Comparison of ENCODE assay signal across 1 cellular context in the genomic region with DNA sequence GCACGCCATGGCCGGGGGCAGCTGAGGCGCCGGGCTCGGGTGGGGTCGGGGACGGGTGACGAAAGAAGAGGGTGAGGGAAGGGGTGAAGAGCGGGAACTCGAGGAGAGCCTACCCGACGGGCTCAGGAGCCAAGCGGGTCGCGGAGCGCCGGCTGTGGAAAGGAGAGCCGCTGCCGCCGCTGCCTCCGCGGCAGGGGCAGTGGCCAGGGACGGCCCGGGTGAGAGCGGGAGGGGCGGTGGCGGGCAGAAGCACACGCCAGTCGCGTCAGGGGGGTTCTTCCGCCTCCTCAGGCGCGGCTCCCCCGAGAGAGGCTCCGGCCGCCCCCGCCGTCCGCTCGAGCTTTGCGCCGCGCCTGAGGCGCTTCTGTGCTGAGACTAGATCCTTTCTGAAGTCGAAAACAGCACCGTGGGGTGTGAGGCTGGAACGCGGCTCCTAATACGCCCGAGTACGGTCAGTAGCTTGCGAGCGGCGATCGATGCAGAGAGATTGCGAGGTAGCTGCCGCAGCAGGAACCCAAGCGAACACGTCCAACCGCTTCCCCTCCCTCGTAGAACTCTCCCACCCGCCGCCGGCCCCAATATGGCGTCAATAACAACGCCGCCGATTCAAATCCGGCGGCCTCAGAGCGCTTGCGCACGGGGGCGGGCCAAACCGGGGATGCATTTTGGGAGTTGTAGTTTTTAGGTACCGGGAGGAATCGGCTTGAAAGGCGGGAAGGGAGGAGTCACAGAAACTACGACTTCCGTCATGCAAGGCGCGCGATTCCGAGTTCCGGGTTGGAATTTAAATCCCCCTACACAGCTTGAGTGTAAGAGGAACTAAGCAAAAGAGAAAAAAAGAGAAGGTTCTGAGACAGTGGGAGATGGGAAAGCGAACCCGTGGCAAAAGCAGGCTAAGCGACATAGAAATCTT.
TF ChIP-seq lines count a peak whose summit lies in the region.

A gene (minus strand): TSS at position 558 of the 913 bp plus-strand sequence. CDS start 549 bp downstream, at position 9.

TF ChIP-seq in K562, 482 proteins besides CTCF, POLR2A, EP300 and RAD21 (continued from another document and continues in another):
- TF ChIP-seq, protein P1, sequence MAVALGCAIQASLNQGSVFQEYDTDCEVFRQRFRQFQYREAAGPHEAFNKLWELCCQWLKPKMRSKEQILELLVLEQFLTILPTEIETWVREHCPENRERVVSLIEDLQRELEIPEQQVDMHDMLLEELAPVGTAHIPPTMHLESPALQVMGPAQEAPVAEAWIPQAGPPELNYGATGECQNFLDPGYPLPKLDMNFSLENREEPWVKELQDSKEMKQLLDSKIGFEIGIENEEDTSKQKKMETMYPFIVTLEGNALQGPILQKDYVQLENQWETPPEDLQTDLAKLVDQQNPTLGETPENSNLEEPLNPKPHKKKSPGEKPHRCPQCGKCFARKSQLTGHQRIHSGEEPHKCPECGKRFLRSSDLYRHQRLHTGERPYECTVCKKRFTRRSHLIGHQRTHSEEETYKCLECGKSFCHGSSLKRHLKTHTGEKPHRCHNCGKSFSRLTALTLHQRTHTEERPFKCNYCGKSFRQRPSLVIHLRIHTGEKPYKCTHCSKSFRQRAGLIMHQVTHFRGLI (CRISPR knock-in tag; IDR thresholded peaks at IDR 0.05) = no peak
- TF ChIP-seq GTF2F1 (IDR thresholded peaks at IDR 0.05; ENCODE audit: low read depth, low read length) = peak; percentile 87; the same call in 1 of the 2 replicates
- no peak for TF ChIP-seq C11orf30 (IDR thresholded peaks at IDR 0.05; ENCODE audit: low read depth)
- TF ChIP-seq FOXP1 (CRISPR knock-in tag; IDR thresholded peaks at IDR 0.05) = 0 out of 2 replicates have a peak, but pooled peaks have one; percentile 63
- TF ChIP-seq, protein P2, sequence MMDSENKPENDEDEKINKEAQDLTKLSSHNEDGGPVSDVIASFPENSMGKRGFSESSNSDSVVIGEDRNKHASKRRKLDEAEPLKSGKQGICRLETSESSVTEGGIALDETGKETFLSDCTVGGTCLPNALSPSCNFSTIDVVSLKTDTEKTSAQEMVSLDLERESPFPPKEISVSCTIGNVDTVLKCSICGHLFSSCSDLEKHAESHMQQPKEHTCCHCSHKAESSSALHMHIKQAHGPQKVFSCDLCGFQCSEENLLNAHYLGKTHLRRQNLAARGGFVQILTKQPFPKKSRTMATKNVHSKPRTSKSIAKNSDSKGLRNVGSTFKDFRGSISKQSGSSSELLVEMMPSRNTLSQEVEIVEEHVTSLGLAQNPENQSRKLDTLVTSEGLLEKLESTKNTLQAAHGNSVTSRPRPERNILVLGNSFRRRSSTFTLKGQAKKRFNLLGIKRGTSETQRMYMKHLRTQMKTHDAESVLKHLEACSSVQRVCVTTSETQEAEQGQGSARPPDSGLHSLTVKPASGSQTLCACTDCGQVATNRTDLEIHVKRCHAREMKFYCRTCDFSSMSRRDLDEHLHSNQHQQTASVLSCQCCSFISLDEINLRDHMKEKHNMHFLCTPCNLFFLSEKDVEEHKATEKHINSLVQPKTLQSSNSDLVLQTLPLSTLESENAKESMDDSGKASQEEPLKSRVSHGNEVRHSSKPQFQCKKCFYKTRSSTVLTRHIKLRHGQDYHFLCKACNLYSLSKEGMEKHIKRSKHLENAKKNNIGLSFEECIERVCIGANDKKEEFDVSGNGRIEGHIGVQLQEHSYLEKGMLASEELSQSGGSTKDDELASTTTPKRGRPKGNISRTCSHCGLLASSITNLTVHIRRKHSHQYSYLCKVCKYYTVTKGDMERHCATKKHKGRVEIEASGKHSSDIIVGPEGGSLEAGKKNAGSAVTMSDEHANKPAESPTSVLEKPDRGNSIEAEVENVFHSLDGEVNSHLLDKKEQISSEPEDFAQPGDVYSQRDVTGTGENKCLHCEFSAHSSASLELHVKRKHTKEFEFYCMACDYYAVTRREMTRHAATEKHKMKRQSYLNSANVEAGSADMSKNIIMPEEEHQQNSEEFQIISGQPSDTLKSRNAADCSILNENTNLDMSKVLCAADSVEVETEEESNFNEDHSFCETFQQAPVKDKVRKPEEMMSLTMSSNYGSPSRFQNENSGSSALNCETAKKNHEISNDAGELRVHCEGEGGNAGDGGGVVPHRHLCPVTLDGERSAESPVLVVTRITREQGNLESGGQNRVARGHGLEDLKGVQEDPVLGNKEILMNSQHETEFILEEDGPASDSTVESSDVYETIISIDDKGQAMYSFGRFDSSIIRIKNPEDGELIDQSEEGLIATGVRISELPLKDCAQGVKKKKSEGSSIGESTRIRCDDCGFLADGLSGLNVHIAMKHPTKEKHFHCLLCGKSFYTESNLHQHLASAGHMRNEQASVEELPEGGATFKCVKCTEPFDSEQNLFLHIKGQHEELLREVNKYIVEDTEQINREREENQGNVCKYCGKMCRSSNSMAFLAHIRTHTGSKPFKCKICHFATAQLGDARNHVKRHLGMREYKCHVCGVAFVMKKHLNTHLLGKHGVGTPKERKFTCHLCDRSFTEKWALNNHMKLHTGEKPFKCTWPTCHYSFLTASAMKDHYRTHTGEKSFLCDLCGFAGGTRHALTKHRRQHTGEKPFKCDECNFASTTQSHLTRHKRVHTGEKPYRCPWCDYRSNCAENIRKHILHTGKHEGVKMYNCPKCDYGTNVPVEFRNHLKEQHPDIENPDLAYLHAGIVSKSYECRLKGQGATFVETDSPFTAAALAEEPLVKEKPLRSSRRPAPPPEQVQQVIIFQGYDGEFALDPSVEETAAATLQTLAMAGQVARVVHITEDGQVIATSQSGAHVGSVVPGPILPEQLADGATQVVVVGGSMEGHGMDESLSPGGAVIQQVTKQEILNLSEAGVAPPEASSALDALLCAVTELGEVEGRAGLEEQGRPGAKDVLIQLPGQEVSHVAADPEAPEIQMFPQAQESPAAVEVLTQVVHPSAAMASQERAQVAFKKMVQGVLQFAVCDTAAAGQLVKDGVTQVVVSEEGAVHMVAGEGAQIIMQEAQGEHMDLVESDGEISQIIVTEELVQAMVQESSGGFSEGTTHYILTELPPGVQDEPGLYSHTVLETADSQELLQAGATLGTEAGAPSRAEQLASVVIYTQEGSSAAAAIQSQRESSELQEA (IDR thresholded peaks at IDR 0.05; ENCODE audit: low read depth) = no peak
- TF ChIP-seq, protein P3, sequence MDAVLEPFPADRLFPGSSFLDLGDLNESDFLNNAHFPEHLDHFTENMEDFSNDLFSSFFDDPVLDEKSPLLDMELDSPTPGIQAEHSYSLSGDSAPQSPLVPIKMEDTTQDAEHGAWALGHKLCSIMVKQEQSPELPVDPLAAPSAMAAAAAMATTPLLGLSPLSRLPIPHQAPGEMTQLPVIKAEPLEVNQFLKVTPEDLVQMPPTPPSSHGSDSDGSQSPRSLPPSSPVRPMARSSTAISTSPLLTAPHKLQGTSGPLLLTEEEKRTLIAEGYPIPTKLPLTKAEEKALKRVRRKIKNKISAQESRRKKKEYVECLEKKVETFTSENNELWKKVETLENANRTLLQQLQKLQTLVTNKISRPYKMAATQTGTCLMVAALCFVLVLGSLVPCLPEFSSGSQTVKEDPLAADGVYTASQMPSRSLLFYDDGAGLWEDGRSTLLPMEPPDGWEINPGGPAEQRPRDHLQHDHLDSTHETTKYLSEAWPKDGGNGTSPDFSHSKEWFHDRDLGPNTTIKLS (IDR thresholded peaks at IDR 0.05; ENCODE audit: borderline replicate concordance, low read depth) = peak; percentile 83; the same call in 1 of the 2 replicates
- TF ChIP-seq ELF2 (CRISPR knock-in tag; IDR thresholded peaks at IDR 0.05) = peak; percentile 98
- no peak for TF ChIP-seq CBX5 (IDR thresholded peaks at IDR 0.05; ENCODE audit: borderline replicate concordance, low read depth)
- TF ChIP-seq, protein P4, sequence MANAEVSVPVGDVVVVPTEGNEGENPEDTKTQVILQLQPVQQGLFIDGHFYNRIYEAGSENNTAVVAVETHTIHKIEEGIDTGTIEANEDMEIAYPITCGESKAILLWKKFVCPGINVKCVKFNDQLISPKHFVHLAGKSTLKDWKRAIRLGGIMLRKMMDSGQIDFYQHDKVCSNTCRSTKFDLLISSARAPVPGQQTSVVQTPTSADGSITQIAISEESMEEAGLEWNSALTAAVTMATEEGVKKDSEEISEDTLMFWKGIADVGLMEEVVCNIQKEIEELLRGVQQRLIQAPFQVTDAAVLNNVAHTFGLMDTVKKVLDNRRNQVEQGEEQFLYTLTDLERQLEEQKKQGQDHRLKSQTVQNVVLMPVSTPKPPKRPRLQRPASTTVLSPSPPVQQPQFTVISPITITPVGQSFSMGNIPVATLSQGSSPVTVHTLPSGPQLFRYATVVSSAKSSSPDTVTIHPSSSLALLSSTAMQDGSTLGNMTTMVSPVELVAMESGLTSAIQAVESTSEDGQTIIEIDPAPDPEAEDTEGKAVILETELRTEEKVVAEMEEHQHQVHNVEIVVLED (CRISPR knock-in tag; IDR thresholded peaks at IDR 0.05) = no peak
- TF ChIP-seq, protein P5, sequence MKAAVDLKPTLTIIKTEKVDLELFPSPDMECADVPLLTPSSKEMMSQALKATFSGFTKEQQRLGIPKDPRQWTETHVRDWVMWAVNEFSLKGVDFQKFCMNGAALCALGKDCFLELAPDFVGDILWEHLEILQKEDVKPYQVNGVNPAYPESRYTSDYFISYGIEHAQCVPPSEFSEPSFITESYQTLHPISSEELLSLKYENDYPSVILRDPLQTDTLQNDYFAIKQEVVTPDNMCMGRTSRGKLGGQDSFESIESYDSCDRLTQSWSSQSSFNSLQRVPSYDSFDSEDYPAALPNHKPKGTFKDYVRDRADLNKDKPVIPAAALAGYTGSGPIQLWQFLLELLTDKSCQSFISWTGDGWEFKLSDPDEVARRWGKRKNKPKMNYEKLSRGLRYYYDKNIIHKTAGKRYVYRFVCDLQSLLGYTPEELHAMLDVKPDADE (conservative IDR thresholded peaks at IDR 0.05; ENCODE audit: control insufficient read depth, low read depth, low read length) = peak; percentile 85
- no peak for TF ChIP-seq SMARCB1 (IDR thresholded peaks at IDR 0.05; ENCODE audit: insufficient read length, low read depth)
- TF ChIP-seq SIN3B (IDR thresholded peaks at IDR 0.05; ENCODE audit: low read depth) = peak; percentile 9; the same call in 1 of the 2 replicates
- no peak for TF ChIP-seq TCFL5 (CRISPR knock-in tag; conservative IDR thresholded peaks at IDR 0.05)
- no peak for TF ChIP-seq CEBPG (CRISPR knock-in tag; IDR thresholded peaks at IDR 0.05)
- no peak for TF ChIP-seq CEBPG (tag; conservative IDR thresholded peaks at IDR 0.05 in 1 of 2, IDR thresholded peaks at IDR 0.05 in 1 of 2)
- no peak for TF ChIP-seq PHF21A (IDR thresholded peaks at IDR 0.05; ENCODE audit: borderline replicate concordance, low read depth)
- TF ChIP-seq, protein P6, sequence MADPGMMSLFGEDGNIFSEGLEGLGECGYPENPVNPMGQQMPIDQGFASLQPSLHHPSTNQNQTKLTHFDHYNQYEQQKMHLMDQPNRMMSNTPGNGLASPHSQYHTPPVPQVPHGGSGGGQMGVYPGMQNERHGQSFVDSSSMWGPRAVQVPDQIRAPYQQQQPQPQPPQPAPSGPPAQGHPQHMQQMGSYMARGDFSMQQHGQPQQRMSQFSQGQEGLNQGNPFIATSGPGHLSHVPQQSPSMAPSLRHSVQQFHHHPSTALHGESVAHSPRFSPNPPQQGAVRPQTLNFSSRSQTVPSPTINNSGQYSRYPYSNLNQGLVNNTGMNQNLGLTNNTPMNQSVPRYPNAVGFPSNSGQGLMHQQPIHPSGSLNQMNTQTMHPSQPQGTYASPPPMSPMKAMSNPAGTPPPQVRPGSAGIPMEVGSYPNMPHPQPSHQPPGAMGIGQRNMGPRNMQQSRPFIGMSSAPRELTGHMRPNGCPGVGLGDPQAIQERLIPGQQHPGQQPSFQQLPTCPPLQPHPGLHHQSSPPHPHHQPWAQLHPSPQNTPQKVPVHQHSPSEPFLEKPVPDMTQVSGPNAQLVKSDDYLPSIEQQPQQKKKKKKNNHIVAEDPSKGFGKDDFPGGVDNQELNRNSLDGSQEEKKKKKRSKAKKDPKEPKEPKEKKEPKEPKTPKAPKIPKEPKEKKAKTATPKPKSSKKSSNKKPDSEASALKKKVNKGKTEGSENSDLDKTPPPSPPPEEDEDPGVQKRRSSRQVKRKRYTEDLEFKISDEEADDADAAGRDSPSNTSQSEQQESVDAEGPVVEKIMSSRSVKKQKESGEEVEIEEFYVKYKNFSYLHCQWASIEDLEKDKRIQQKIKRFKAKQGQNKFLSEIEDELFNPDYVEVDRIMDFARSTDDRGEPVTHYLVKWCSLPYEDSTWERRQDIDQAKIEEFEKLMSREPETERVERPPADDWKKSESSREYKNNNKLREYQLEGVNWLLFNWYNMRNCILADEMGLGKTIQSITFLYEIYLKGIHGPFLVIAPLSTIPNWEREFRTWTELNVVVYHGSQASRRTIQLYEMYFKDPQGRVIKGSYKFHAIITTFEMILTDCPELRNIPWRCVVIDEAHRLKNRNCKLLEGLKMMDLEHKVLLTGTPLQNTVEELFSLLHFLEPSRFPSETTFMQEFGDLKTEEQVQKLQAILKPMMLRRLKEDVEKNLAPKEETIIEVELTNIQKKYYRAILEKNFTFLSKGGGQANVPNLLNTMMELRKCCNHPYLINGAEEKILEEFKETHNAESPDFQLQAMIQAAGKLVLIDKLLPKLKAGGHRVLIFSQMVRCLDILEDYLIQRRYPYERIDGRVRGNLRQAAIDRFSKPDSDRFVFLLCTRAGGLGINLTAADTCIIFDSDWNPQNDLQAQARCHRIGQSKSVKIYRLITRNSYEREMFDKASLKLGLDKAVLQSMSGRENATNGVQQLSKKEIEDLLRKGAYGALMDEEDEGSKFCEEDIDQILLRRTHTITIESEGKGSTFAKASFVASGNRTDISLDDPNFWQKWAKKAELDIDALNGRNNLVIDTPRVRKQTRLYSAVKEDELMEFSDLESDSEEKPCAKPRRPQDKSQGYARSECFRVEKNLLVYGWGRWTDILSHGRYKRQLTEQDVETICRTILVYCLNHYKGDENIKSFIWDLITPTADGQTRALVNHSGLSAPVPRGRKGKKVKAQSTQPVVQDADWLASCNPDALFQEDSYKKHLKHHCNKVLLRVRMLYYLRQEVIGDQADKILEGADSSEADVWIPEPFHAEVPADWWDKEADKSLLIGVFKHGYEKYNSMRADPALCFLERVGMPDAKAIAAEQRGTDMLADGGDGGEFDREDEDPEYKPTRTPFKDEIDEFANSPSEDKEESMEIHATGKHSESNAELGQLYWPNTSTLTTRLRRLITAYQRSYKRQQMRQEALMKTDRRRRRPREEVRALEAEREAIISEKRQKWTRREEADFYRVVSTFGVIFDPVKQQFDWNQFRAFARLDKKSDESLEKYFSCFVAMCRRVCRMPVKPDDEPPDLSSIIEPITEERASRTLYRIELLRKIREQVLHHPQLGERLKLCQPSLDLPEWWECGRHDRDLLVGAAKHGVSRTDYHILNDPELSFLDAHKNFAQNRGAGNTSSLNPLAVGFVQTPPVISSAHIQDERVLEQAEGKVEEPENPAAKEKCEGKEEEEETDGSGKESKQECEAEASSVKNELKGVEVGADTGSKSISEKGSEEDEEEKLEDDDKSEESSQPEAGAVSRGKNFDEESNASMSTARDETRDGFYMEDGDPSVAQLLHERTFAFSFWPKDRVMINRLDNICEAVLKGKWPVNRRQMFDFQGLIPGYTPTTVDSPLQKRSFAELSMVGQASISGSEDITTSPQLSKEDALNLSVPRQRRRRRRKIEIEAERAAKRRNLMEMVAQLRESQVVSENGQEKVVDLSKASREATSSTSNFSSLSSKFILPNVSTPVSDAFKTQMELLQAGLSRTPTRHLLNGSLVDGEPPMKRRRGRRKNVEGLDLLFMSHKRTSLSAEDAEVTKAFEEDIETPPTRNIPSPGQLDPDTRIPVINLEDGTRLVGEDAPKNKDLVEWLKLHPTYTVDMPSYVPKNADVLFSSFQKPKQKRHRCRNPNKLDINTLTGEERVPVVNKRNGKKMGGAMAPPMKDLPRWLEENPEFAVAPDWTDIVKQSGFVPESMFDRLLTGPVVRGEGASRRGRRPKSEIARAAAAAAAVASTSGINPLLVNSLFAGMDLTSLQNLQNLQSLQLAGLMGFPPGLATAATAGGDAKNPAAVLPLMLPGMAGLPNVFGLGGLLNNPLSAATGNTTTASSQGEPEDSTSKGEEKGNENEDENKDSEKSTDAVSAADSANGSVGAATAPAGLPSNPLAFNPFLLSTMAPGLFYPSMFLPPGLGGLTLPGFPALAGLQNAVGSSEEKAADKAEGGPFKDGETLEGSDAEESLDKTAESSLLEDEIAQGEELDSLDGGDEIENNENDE (IDR thresholded peaks at IDR 0.05; ENCODE audit: low read depth, low read length) = no peak
- peak; percentile 76 for TF ChIP-seq L3MBTL2 (IDR thresholded peaks at IDR 0.05)
- no peak for TF ChIP-seq SMC3 (conservative IDR thresholded peaks at IDR 0.05; ENCODE audit: insufficient read depth, low read depth, low read length)
- no peak for TF ChIP-seq ZNF134 (CRISPR knock-in tag; conservative IDR thresholded peaks at IDR 0.05)
- peak; percentile 88 for TF ChIP-seq SMAD1 (IDR thresholded peaks at IDR 0.05; ENCODE audit: low read depth, low read length, partially characterized antibody)
